27 cellular contexts compared by ENCODE assay signal in genomic region chr10:99387541-99387940, GRCh38. TPM values are rescaled to one million over a fixed set of nuclear protein-coding genes. Genes with fewer than 3 reads are reported as not detected.
"Had no signal": no experiment of that assay in that cellular context is flagged by ENCODE, and none has a peak within 500 bp of the region (broad histone marks: within the 10 kb centered on the region; RNA-seq: fewer than 3 reads in every experiment).

No MANE protein-coding gene starts in this region.

- H3K27me3 ChIP-seq: colonic mucosa, esophagus squamous epithelium, gastrocnemius medialis had no signal

- ATAC-seq: effector memory CD8-positive, alpha-beta T cell; esophagus mucosa; gastrocnemius medialis; left cardiac atrium; left lung; left ventricle myocardium superior; lower lobe of right lung; mucosa of descending colon had no signal

- H3K9me3 ChIP-seq: colonic mucosa, esophagus squamous epithelium, gastrocnemius medialis, heart right ventricle, left lung, lower lobe of right lung, mucosa of descending colon had no signal

- H3K36me3 ChIP-seq: colonic mucosa, esophagus squamous epithelium, gastrocnemius medialis, heart right ventricle, left lung, lower lobe of right lung had no signal

- DNase-seq: colonic mucosa; cortex of kidney; effector CD8-positive, alpha-beta T cell; effector memory CD8-positive, alpha-beta T cell; esophagus squamous epithelium; foreskin fibroblast; foreskin melanocyte; gastrocnemius medialis; head of caudate nucleus; heart right ventricle; hippocampal formation; left cardiac atrium; left lung; left ventricle myocardium superior; lower lobe of right lung; mesenchymal stem cell; mucosa of descending colon had no signal

- H3K27ac Mint-ChIP-seq: dendritic cell treated with granulocyte-macrophage colony-stimulating factor and Interleukin-4, amounts not matched to agents 40 ng/mL and 50 ng/mL, for 4 days; effector memory CD8-positive, alpha-beta T cell; mesothelial cell of epicardium had no signal

- FAIRE-seq: endothelial cell of umbilical vein, islet of Langerhans, keratinocyte had no signal

- H3K36me3 Mint-ChIP-seq: mesothelial cell of epicardium had no signal

- H3K27ac ChIP-seq: colonic mucosa, esophagus squamous epithelium, gastrocnemius medialis, heart right ventricle, left lung, lower lobe of right lung had no signal

- H3K9me3 Mint-ChIP-seq: dendritic cell treated with granulocyte-macrophage colony-stimulating factor and Interleukin-4, amounts not matched to agents 40 ng/mL and 50 ng/mL, for 4 days; effector memory CD8-positive, alpha-beta T cell; mesothelial cell of epicardium had no signal

- H3K4me3 Mint-ChIP-seq: dendritic cell treated with granulocyte-macrophage colony-stimulating factor and Interleukin-4, amounts not matched to agents 40 ng/mL and 50 ng/mL, for 4 days; effector memory CD8-positive, alpha-beta T cell; mesothelial cell of epicardium had no signal

- H3K4me3 ChIP-seq: colonic mucosa, esophagus squamous epithelium, gastrocnemius medialis, heart right ventricle, left lung, lower lobe of right lung, mucosa of descending colon had no signal

- H3K4me1 ChIP-seq: colonic mucosa, left lung had no signal

RNA-seq across cellular contexts. Expression of gene CNNM1, which starts 58.4 kb away (rescaled TPM):
- total RNA-seq: dermis microvascular lymphatic vessel endothelial cell, endothelial cell of umbilical vein, gastrocnemius medialis, glomerular endothelial cell, lung microvascular endothelial cell, myocyte had no signal
- polyA plus RNA-seq: endothelial cell of umbilical vein had no signal
